In the genomic region with DNA sequence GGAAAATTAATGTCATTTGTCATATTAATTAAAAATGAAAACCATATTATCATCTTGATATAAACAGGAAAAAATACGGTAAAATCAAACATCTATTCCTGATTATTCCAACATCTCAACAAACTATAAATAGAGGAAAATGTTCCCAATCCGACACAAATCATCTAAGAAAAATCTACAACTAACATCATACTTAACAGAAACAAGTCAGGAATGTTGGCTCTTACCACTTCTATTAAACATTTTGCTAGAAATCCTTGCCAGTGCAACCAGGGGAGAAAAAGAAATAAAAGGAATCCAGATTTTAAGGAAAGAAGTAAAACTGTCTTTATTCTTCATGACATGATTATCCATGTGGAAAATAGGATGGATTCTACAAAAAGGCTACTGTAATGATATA, we compare ENCODE assay signal across 25 cellular contexts.
"Had no signal": no experiment of that assay in that cellular context is flagged by ENCODE, and none has a peak within 500 bp of the region (broad histone marks: within the 10 kb centered on the region; RNA-seq: fewer than 3 reads in every experiment).

No MANE protein-coding gene starts in this region.

- FAIRE-seq: astrocyte had no signal

- H3K4me3 ChIP-seq: body of pancreas, breast epithelium, SJSA1 had no signal

- H3K27me3 ChIP-seq: body of pancreas, breast epithelium, SJSA1 had no signal

- H3K9me3 ChIP-seq: body of pancreas, breast epithelium, SJSA1 had no signal

- H3K36me3 ChIP-seq: breast epithelium, SJSA1 had no signal

- DNase-seq: activated B cell treated with CpG ODN at 0.5 μM for 24 hours; activated CD4-positive, alpha-beta memory T cell treated with anti-CD3 and anti-CD28 coated beads for 36 hours; activated CD4-positive, alpha-beta T cell treated with anti-CD3 and anti-CD28 coated beads for 4 hours; activated CD4-positive, alpha-beta T cell treated with anti-CD3 and anti-CD28 coated beads, Interleukin-2, amount 50 U/mL, for 1 hour; activated CD4-positive, CD25-positive, alpha-beta regulatory T cell treated with anti-CD3 and anti-CD28 coated beads, Interleukin-2, amount 50 U/mL, for 72 hours; activated CD8-positive, alpha-beta memory T cell treated with anti-CD3 and anti-CD28 coated beads, Interleukin-2, amount 50 U/mL, for 4 hours; activated effector memory CD4-positive, alpha-beta T cell treated with Interleukin-2 at 50 U/mL for 16 hours; activated naive CD4-positive, alpha-beta T cell treated with anti-CD3 and anti-CD28 coated beads, Interleukin-2, amount 50 U/mL, for 16 hours; activated naive CD8-positive, alpha-beta T cell treated with anti-CD3 and anti-CD28 coated beads for 36 hours; activated T-cell treated with anti-CD3 and anti-CD28 coated beads, Interleukin-2, amount 50 U/mL, for 48 hours; amniotic stem cell; body of pancreas; NCI-H1105 treated with DMSO at 0.1 percent for 48 hours; NCI-H1436; NCI-H1694; NCI-H1930; NCI-H2081 treated with DMSO at 0.1 percent for 48 hours; NCI-H226; NCI-H446 treated with DMSO at 0.1 percent for 48 hours; NCI-H524; SHP77; SK-N-SH had no signal

- H3K27ac ChIP-seq: body of pancreas, breast epithelium, SJSA1 had no signal
